Comparison of ENCODE assay signal across 24 cellular contexts in the genomic region with DNA sequence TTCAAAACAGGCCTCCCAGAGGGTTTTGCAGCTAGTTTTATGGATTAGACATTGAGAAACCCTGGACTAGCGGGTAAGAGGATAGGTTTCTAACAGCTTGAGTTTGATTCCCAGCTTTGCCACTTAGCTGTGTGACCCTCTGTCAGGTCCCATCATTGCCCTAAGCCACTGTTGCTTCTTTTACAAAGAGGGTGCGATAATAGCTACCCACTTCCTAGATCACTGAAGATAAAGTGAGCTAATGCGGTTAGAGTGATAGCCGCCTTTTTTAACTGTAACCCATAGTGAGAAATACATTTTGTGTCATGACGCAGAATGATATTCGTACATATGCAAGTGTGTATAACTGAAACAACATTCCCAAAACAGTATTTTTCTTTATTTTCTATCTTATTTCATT. TPM values are rescaled to one million over a fixed set of nuclear protein-coding genes. Genes with fewer than 3 reads are reported as not detected.
"Had no signal": no experiment of that assay in that cellular context is flagged by ENCODE, and none has a peak within 500 bp of the region (broad histone marks: within the 10 kb centered on the region; RNA-seq: fewer than 3 reads in every experiment).

No MANE protein-coding gene starts in this region.

- H3K27me3 Mint-ChIP-seq: activated naive CD8-positive, alpha-beta T cell; dendritic cell treated with granulocyte-macrophage colony-stimulating factor and Interleukin-4, amounts not matched to agents 40 ng/mL and 50 ng/mL, for 4 days; naive thymus-derived CD8-positive, alpha-beta T cell; stimulated activated naive CD8-positive, alpha-beta T cell treated with anti-CD3 and anti-CD28 coated beads, Interleukin-15, Interleukin-2, amounts not matched to agents 100 ng/mL and 50 ng/mL, for 24 hours had no signal

- H3K4me3 ChIP-seq: lung, ovary, prostate gland, spleen, thyroid gland, upper lobe of right lung had no signal

- DNase-seq: activated CD4-positive, alpha-beta T cell treated with anti-CD3 and anti-CD28 coated beads for 4 hours; activated CD8-positive, alpha-beta memory T cell treated with anti-CD3 and anti-CD28 coated beads, Interleukin-2, amount 50 U/mL, for 48 hours; activated naive CD4-positive, alpha-beta T cell; activated T-cell treated with anti-CD3 and anti-CD28 coated beads, Interleukin-2, amount 50 U/mL, for 4 hours; amniotic stem cell; effector CD4-positive, alpha-beta T cell; foreskin keratinocyte; ovary; SK-N-SH; spleen; stimulated activated CD4-positive, alpha-beta T cell treated with anti-CD3 and anti-CD28 coated beads, Interleukin-4, amount 100 ng/mL, for 1 hour; substantia nigra; thyroid gland; upper lobe of right lung had no signal

- H3K27ac Mint-ChIP-seq: activated naive CD8-positive, alpha-beta T cell; activated T-helper 2 cell treated with anti-CD3 and anti-CD28 coated beads, Interferon-gamma antibody, Interleukin-2, Interleukin-4, amounts not matched to agents 10 μg/mL and 5 μg/mL and 100 μg/mL, durations not matched to agents 14 hours and 24 hours and 36 hours; dendritic cell treated with granulocyte-macrophage colony-stimulating factor and Interleukin-4, amounts not matched to agents 40 ng/mL and 50 ng/mL, for 4 days; stimulated activated naive CD8-positive, alpha-beta T cell treated with anti-CD3 and anti-CD28 coated beads, Interleukin-15, Interleukin-2, amounts not matched to agents 100 ng/mL and 50 ng/mL, for 24 hours; T-helper 2 cell treated with Interferon-gamma antibody and Interleukin-4, amounts not matched to agents 5 μg/mL and 100 μg/mL, for 36 hours; WTC11 had no signal

- H3K4me3 Mint-ChIP-seq: activated naive CD8-positive, alpha-beta T cell; activated T-cell treated with anti-CD3 and anti-CD28 coated beads, Interleukin-2, amount 50 U/mL, for 4 hours; dendritic cell treated with granulocyte-macrophage colony-stimulating factor and Interleukin-4, amounts not matched to agents 40 ng/mL and 50 ng/mL, for 4 days; stimulated activated naive CD8-positive, alpha-beta T cell treated with anti-CD3 and anti-CD28 coated beads, Interleukin-15, Interleukin-2, amounts not matched to agents 100 ng/mL and 50 ng/mL, for 24 hours; T-helper 2 cell treated with Interferon-gamma antibody and Interleukin-4, amounts not matched to agents 5 μg/mL and 100 μg/mL, for 36 hours; WTC11 had no signal

- H3K27me3 ChIP-seq: foreskin keratinocyte, ovary, spleen, thyroid gland, upper lobe of right lung had no signal

- H3K9me3 Mint-ChIP-seq: activated T-cell treated with anti-CD3 and anti-CD28 coated beads, Interleukin-2, amount 50 U/mL, for 4 hours; activated T-helper 2 cell treated with anti-CD3 and anti-CD28 coated beads, Interferon-gamma antibody, Interleukin-2, Interleukin-4, amounts not matched to agents 10 μg/mL and 5 μg/mL and 100 μg/mL, durations not matched to agents 14 hours and 24 hours and 36 hours; dendritic cell treated with granulocyte-macrophage colony-stimulating factor and Interleukin-4, amounts not matched to agents 40 ng/mL and 50 ng/mL, for 4 days; naive thymus-derived CD8-positive, alpha-beta T cell; stimulated activated naive CD8-positive, alpha-beta T cell treated with anti-CD3 and anti-CD28 coated beads, Interleukin-15, Interleukin-2, amounts not matched to agents 100 ng/mL and 50 ng/mL, for 24 hours; T-helper 2 cell treated with Interferon-gamma antibody and Interleukin-4, amounts not matched to agents 5 μg/mL and 100 μg/mL, for 36 hours; WTC11 had no signal

- H3K36me3 ChIP-seq: ovary had no signal

RNA-seq across cellular contexts. Expression of gene CSF1R, which starts 40.3 kb away (rescaled TPM):
- total RNA-seq: foreskin keratinocyte, glomerular endothelial cell had no signal
